In the genomic region with DNA sequence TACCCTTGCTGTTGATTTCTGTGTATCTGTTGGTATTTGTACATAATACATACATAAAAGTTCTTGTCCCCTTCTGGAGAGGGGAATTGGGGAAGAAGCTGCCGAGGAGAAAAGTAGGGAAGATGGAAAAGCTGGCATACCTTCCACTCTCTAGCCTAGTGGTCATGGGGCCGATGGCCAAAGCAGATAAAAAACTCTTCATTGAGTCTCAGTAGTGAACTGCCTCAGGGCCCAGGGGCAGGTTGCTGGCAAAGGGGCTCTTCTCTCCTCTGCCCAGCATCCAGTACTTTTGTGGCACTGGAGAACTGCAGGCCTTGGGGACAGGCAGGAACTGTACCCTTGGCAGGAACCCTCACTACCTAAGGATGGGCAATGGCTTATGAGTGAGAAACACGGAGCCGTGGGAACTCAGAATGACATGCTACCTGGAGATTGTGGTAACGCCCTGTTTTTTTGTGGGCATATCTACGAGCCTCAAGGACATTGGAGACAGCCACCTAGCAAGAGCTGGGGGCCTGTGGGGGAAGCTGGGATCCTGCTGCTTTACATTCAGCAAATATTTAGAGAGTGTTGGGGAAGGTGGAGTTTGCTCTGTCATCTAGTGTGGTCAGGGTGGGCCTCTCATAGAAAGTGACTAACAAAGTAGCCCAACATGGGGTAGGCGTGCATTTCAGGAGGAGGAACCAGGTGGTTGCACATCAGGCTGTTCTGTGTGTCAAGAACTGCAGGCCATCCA, we compare ENCODE assay signal across 12 cellular contexts. TPM values are rescaled to one million over a fixed set of nuclear protein-coding genes. Genes with fewer than 3 reads are reported as not detected.
DNase-seq lines count a peak whose midpoint lies in the region; FAIRE-seq and TF ChIP-seq lines count a peak whose summit lies in the region.
"Had no signal": no experiment of that assay in that cellular context is flagged by ENCODE, and none has a peak within 500 bp of the region (broad histone marks: within the 10 kb centered on the region; RNA-seq: fewer than 3 reads in every experiment).

No MANE protein-coding gene starts in this region.

- peak overlapping the region; percentile 39 for H2AK5ac ChIP-seq in trophoblast cell (ENCODE audit: low read length)

- no peaks in the 10 kb centered on the region for H3K9me2 ChIP-seq in GM23248 (ENCODE audit: insufficient read depth)

- intact Hi-C loops in A673 (cut with micrococcal nuclease; ENCODE audit: unreplicated experiment): no loop called here

- no peak overlapping the region for H3K23ac ChIP-seq in trophoblast cell (ENCODE audit: low read length)

- peaks cover 67% of the 10 kb centered on the region for H3K79me1 ChIP-seq in trophoblast cell (ENCODE audit: low read length)

- H3K9me3 ChIP-seq in GM23248 (ENCODE audit: low read depth) (no peaks in the 10 kb centered on the region), trophoblast cell (ENCODE audit: insufficient read depth, low read depth, low read length) (no peaks in the 10 kb centered on the region), A673 (ENCODE audit: low read depth, low read length, poor library complexity, severe bottlenecking) (no peaks in the 10 kb centered on the region)

- 94 to 96% methylated on average over 7 of the region's 7 CpGs for whole genome bisulfite sequencing in GM23248 (ENCODE audit: low coverage in 1 of 2, low lambda C conversion rate in 2 of 2, missing lambda C conversion rate in 2 of 2), 2 experiments
- WGBS in trophoblast cell (ENCODE audit: extremely low coverage, insufficient coverage, insufficient read length): no CpG with 5 or more reads among the region's 7 CpGs

- no peak for FAIRE-seq in GM19239 (lab: Jason Lieb, UNC)
- FAIRE-seq: endothelial cell of umbilical vein had no signal

- H2AFZ ChIP-seq in GM23248 (no peak overlapping the region), trophoblast cell (ENCODE audit: insufficient read depth, low read length, poor library complexity) (peak overlapping the region; percentile 61)

- no TSS peak for BruUV-seq in A673 (replicated peaks; lab: Mats Ljungman, UMichigan)

- no peaks in the 10 kb centered on the region for H3K27me3 ChIP-seq in GM23248 (replicated peaks; ENCODE audit: insufficient read depth)
- H3K27me3 ChIP-seq in trophoblast cell (ENCODE audit: insufficient read depth, low read length): no peaks in the 10 kb centered on the region
- no peaks in the 10 kb centered on the region for H3K27me3 ChIP-seq in A673 (replicated peaks; ENCODE audit: insufficient read depth, low read depth, low read length, poor library complexity)

- H3K14ac ChIP-seq in trophoblast cell (ENCODE audit: low read length): peak overlapping the region; percentile 92

- no peak for TF ChIP-seq CTCF in NB4 (IDR thresholded peaks at IDR 0.05; ENCODE audit: low read depth, low read length)
- TF ChIP-seq CTCF in A673 (conservative IDR thresholded peaks at IDR 0.05; ENCODE audit: low read depth, low read length): no peak

- H2BK120ac ChIP-seq in trophoblast cell (ENCODE audit: insufficient read depth, low read length, poor library complexity): peak overlapping the region; percentile 99

- no peak overlapping the region for H3K4me3 ChIP-seq in GM23248
- H3K4me3 ChIP-seq in NB4 (ENCODE audit: low read depth, low read length): no peak overlapping the region
- no peak overlapping the region for H3K4me3 ChIP-seq in trophoblast cell (ENCODE audit: low read depth, low read length)
- no peak overlapping the region for H3K4me3 ChIP-seq in A673 (ENCODE audit: low read depth, low read length, poor library complexity, severe bottlenecking)

- H3K36me3 ChIP-seq in GM23248 (ENCODE audit: low read depth): no peaks in the 10 kb centered on the region
- no peaks in the 10 kb centered on the region for H3K36me3 ChIP-seq in trophoblast cell (ENCODE audit: control insufficient read depth in 1 of 2, insufficient read depth in 2 of 2, low read length in 2 of 2)
- no peaks in the 10 kb centered on the region for H3K36me3 ChIP-seq in A673 (ENCODE audit: insufficient read depth, low read length, poor library complexity, severe bottlenecking)

- TF ChIP-seq POLR2A in NB4 (IDR thresholded peaks at IDR 0.05; ENCODE audit: extremely low read depth, insufficient read length): no peak

- H3K27ac ChIP-seq in GM23248 (peak overlapping the region; percentile 81), epithelial cell of prostate (peak overlapping the region; percentile 96), trophoblast cell (ENCODE audit: low read depth, low read length) (peak overlapping the region; percentile 95), A673 (ENCODE audit: low read depth, low read length, poor library complexity, severe bottlenecking) (no peak overlapping the region)

- in situ Hi-C loops in GM23248 (cut with MboI): no loop called here

- CTCF ChIA-PET in A673 (lab: Charles Lee): no interaction called here

- DNase-seq in GM23248 (no peak), NB4 (ENCODE audit: low read depth) (peak; percentile 18), epithelial cell of prostate (ENCODE audit: low read depth, low spot score) (no peak), trophoblast cell (peak in 1 of 2 donors; percentile 40), A673 (ENCODE audit: low spot score) (no peak), HK-2 (ENCODE audit: unreplicated experiment) (no peak), GM19239 (ENCODE audit: insufficient read length, low spot score) (no peak), HuH-7.5 (ENCODE audit: low spot score) (no peak)
- DNase-seq: activated CD4-positive, alpha-beta T cell treated with anti-CD3 and anti-CD28 coated beads for 4 hours; activated naive CD4-positive, alpha-beta T cell treated with anti-CD3 and anti-CD28 coated beads, Interleukin-2, amount 50 U/mL, for 16 hours; hypothalamus had no signal

- H4K20me1 ChIP-seq in GM23248 (ENCODE audit: insufficient read depth): no peaks in the 10 kb centered on the region

- no peak overlapping the region for H3K4me2 ChIP-seq in GM23248 (ENCODE audit: unreplicated experiment)
- no peak overlapping the region for H3K4me2 ChIP-seq in trophoblast cell (ENCODE audit: low read length)

- peak overlapping the region; percentile 23 for H4K8ac ChIP-seq in trophoblast cell (ENCODE audit: low read depth, low read length)

- peak overlapping the region; percentile 90 for H4K91ac ChIP-seq in trophoblast cell (ENCODE audit: low read depth, low read length)

- POLR2A ChIA-PET in A673 (lab: Charles Lee; ENCODE audit: low non-redundant PET): no interaction called here

- H3K4me1 ChIP-seq in GM23248 (ENCODE audit: insufficient read depth) (peaks cover 57% of the 10 kb centered on the region), trophoblast cell (ENCODE audit: control insufficient read depth in 1 of 2, insufficient read depth in 2 of 2, low read length in 2 of 2) (peaks cover 47 to 56% of the 10 kb centered on the region in 2 experiments), A673 (ENCODE audit: insufficient read depth, low read length, poor library complexity, severe bottlenecking) (peaks cover 21% of the 10 kb centered on the region)

- H3K9ac ChIP-seq in GM23248: no peak overlapping the region
- no peak overlapping the region for H3K9ac ChIP-seq in trophoblast cell (ENCODE audit: low read length)

- H3F3A ChIP-seq in GM23248 (ENCODE audit: insufficient read depth): peaks cover 42% of the 10 kb centered on the region

- peak overlapping the region; percentile 94 for H3K4ac ChIP-seq in trophoblast cell (ENCODE audit: low read depth, low read length)

- peak overlapping the region; percentile 59 for H2BK5ac ChIP-seq in trophoblast cell (ENCODE audit: low read depth, low read length, poor library complexity)

- no peak overlapping the region for H4K12ac ChIP-seq in trophoblast cell (ENCODE audit: low read depth, low read length)

- H2BK12ac ChIP-seq in trophoblast cell (ENCODE audit: low read length): peak overlapping the region; percentile 94

- H3K79me2 ChIP-seq in GM23248 (ENCODE audit: insufficient read depth) (no peaks in the 10 kb centered on the region), trophoblast cell (ENCODE audit: control insufficient read depth, insufficient read depth, low read length, poor library complexity) (peaks cover 23% of the 10 kb centered on the region)

- peak overlapping the region; percentile 88 for H3K18ac ChIP-seq in trophoblast cell (ENCODE audit: low read length)

RNA-seq across cellular contexts. Expression of a gene that starts 22.6 kb away (rescaled TPM):
- total RNA-seq in GM23248 (2014; rRNA removed; shearing (Covaris generic)): not detected in 2 replicates
- polyA plus RNA-seq in GM23248 (2016; fragmentation: Nextera tagmentation; extraction: Ambion mirVana): 0.05 TPM in 1 of 2 replicates, not detected in the other
- polyA plus RNA-seq in trophoblast cell (2013): 100 and 101 TPM in 2 replicates
- not detected in 2 replicates for total RNA-seq in A673 (2021)
- total RNA-seq: endothelial cell of umbilical vein had no signal
